Comparison of ENCODE assay signal across 26 cellular contexts in the genomic region with DNA sequence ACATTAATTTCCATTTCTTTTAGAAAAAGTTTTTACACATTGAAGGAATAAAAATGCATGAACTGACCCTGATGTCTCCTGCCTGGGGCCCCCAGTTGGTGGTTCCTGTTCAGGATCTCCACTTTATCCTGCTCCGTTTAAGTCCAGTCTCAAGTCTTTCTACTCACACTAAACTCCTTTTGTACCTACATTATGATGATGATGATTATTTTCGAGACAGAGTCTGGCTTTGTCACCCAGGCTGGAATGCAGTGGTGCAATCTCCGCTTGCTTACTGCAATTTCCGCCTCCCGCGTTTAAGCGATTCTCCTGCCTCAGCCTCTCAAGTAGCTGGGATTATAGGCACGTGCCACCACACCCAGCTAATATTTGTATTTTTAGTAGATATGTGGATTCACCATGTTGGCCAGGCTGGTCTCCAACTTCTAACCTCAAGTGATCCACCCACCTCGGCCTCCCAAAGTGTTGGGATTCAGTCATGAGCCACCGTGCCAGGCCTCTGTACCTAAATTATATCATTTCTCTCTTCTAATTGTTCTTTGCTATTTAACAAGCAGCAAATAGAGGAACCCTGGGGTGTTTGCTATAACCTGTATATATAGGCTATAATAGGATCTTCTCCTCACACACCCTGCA. TPM values are rescaled to one million over a fixed set of nuclear protein-coding genes. Genes with fewer than 3 reads are reported as not detected.
DNase-seq lines count a peak whose midpoint lies in the region; ATAC-seq, FAIRE-seq and TF ChIP-seq lines count a peak whose summit lies in the region.
"Had no signal": no experiment of that assay in that cellular context is flagged by ENCODE, and none has a peak within 500 bp of the region (broad histone marks: within the 10 kb centered on the region; RNA-seq: fewer than 3 reads in every experiment).

No MANE protein-coding gene starts in this region.

- no peaks in the 10 kb centered on the region for H3K27me3 ChIP-seq in IMR-90 (ENCODE audit: control insufficient read depth, insufficient read depth, low read length)
- no peaks in the 10 kb centered on the region for H3K27me3 ChIP-seq in bronchial epithelial cell (ENCODE audit: control insufficient read depth, insufficient read depth, low read length)
- H3K27me3 ChIP-seq in trophoblast cell (ENCODE audit: insufficient read depth, low read length): no peaks in the 10 kb centered on the region
- no peaks in the 10 kb centered on the region for H3K27me3 ChIP-seq in PC-3 (ENCODE audit: low read length)
- H3K27me3 ChIP-seq: dorsolateral prefrontal cortex, gastrocnemius medialis had no signal

- WGBS in IMR-90 (ENCODE audit: extremely low coverage in 2 of 2, insufficient read length in 1 of 2), 2 experiments: no CpG with 5 or more reads among the region's 10 CpGs
- no CpG with 5 or more reads among the region's 10 CpGs for WGBS in trophoblast cell (ENCODE audit: extremely low coverage, insufficient coverage, insufficient read length)

- no peak overlapping the region for H3K4me3 Mint-ChIP-seq in CD14-positive monocyte
- H3K4me3 Mint-ChIP-seq in activated CD4-positive, alpha-beta T cell treated with anti-CD3 and anti-CD28 coated beads, Interleukin-2, amount 10 ng/mL, durations not matched to agents 24 days and 14 days: no peak overlapping the region
- H3K4me3 Mint-ChIP-seq: activated CD4-positive, alpha-beta T cell treated with anti-CD3 and anti-CD28 coated beads, Interleukin-2, amount 10 ng/mL, durations not matched to agents 7 days and 5 days had no signal

- H2AFZ ChIP-seq in IMR-90 (replicated peaks; ENCODE audit: low read length, poor library complexity) (peak overlapping the region; percentile 32), trophoblast cell (ENCODE audit: insufficient read depth, low read length, poor library complexity) (no peak overlapping the region), PC-3 (ENCODE audit: low read length) (no peak overlapping the region)

- H4K91ac ChIP-seq in IMR-90 (ENCODE audit: insufficient read depth, low read depth, low read length): no peak overlapping the region
- no peak overlapping the region for H4K91ac ChIP-seq in trophoblast cell (ENCODE audit: low read depth, low read length)

- no peak overlapping the region for H2BK20ac ChIP-seq in IMR-90 (ENCODE audit: low read depth, low read length)

- no peak overlapping the region for H3K18ac ChIP-seq in IMR-90 (ENCODE audit: low read depth, low read length)
- no peak overlapping the region for H3K18ac ChIP-seq in trophoblast cell (ENCODE audit: low read length)

- H2BK12ac ChIP-seq in trophoblast cell (ENCODE audit: low read length): no peak overlapping the region

- H2BK15ac ChIP-seq in IMR-90 (ENCODE audit: low read depth, low read length): no peak overlapping the region

- H3K4me2 ChIP-seq in IMR-90 (ENCODE audit: low read depth, low read length) (no peak overlapping the region), trophoblast cell (ENCODE audit: low read length) (no peak overlapping the region), PC-3 (ENCODE audit: low read length) (no peak overlapping the region)

- H3K14ac ChIP-seq in IMR-90 (replicated peaks; ENCODE audit: low read depth, low read length) (no peak overlapping the region), trophoblast cell (ENCODE audit: low read length) (no peak overlapping the region)

- peak overlapping the region in 6 of 7 donors; percentile 23 to 62 (median 34) for H3K27ac Mint-ChIP-seq in CD14-positive monocyte
- H3K27ac Mint-ChIP-seq in activated CD4-positive, alpha-beta T cell treated with anti-CD3 and anti-CD28 coated beads, Interleukin-2, amount 10 ng/mL, durations not matched to agents 24 days and 14 days: no peak overlapping the region

- no peaks in the 10 kb centered on the region for H3F3A ChIP-seq in PC-3 (ENCODE audit: low read length, unreplicated experiment)

- no peak overlapping the region for H3K56ac ChIP-seq in IMR-90 (ENCODE audit: extremely low read depth, insufficient read depth, low read length)

- no TSS peak for BruUV-seq in IMR-90 (replicated peaks; lab: Mats Ljungman, UMichigan)
- no TSS peak for BruUV-seq in PC-3 (replicated peaks; lab: Mats Ljungman, UMichigan)

- H2BK5ac ChIP-seq in IMR-90 (ENCODE audit: low read depth, low read length, poor library complexity, severe bottlenecking) (no peak overlapping the region), trophoblast cell (ENCODE audit: low read depth, low read length, poor library complexity) (no peak overlapping the region)

- H3K79me2 ChIP-seq in trophoblast cell (ENCODE audit: control insufficient read depth, insufficient read depth, low read length, poor library complexity): peaks cover 13% of the 10 kb centered on the region
- H3K79me2 ChIP-seq in PC-3 (ENCODE audit: low read length): peaks cover 25% of the 10 kb centered on the region

- H3K36me3 Mint-ChIP-seq in CD14-positive monocyte: peaks cover 2 to 4% of the 10 kb centered on the region in 2 donors
- H3K36me3 Mint-ChIP-seq in activated CD4-positive, alpha-beta T cell treated with anti-CD3 and anti-CD28 coated beads, Interleukin-2, amount 10 ng/mL, durations not matched to agents 24 days and 14 days (ENCODE audit: low read depth): peaks cover 9% of the 10 kb centered on the region

- in situ Hi-C loops in IMR-90 (cut with MboI; ENCODE audit: low sequenced_read_pairs): no loop called here

- no peaks in the 10 kb centered on the region for H3K9me1 ChIP-seq in IMR-90 (ENCODE audit: insufficient read depth, low read length)

- H3K27ac ChIP-seq in IMR-90 (ENCODE audit: insufficient read depth, low read length): no peak overlapping the region
- H3K27ac ChIP-seq in trophoblast cell (ENCODE audit: low read depth, low read length): no peak overlapping the region
- H3K27ac ChIP-seq in PC-3 (ENCODE audit: low read length): no peak overlapping the region
- H3K27ac ChIP-seq: dorsolateral prefrontal cortex, gastrocnemius medialis, lower lobe of right lung had no signal

- TF ChIP-seq RAD21 in IMR-90 (IDR thresholded peaks at IDR 0.05; ENCODE audit: low read length): no peak

- H3K4ac ChIP-seq in IMR-90 (ENCODE audit: low read depth, low read length) (no peak overlapping the region), trophoblast cell (ENCODE audit: low read depth, low read length) (no peak overlapping the region)

- no peak overlapping the region for H4K12ac ChIP-seq in trophoblast cell (ENCODE audit: low read depth, low read length)

- H3K79me1 ChIP-seq in IMR-90 (ENCODE audit: low read depth in 1 of 2, low read length in 2 of 2): peaks cover 0 to 14% of the 10 kb centered on the region in 2 experiments; a peak in 1 of 4 replicates
- H3K79me1 ChIP-seq in trophoblast cell (ENCODE audit: low read length): peaks cover 10% of the 10 kb centered on the region

- dilution Hi-C loops in IMR-90 (cut with HindIII; ENCODE audit: low sequenced_read_pairs, unreplicated experiment): no loop called here

- H3K36me3 ChIP-seq in IMR-90 (ENCODE audit: control insufficient read depth, insufficient read depth, low read length): no peaks in the 10 kb centered on the region
- H3K36me3 ChIP-seq in bronchial epithelial cell (ENCODE audit: control insufficient read depth, insufficient read depth, low read length): no peaks in the 10 kb centered on the region
- no peaks in the 10 kb centered on the region for H3K36me3 ChIP-seq in trophoblast cell (ENCODE audit: control insufficient read depth in 1 of 2, insufficient read depth in 2 of 2, low read length in 2 of 2)
- no peaks in the 10 kb centered on the region for H3K36me3 ChIP-seq in PC-3 (ENCODE audit: low read depth, low read length)
- H3K36me3 ChIP-seq: gastrocnemius medialis, lower lobe of right lung had no signal

- H4K8ac ChIP-seq in IMR-90 (ENCODE audit: low read depth in 2 of 2, low read length in 2 of 2) (no peak overlapping the region), trophoblast cell (ENCODE audit: low read depth, low read length) (no peak overlapping the region)

- H4K20me1 ChIP-seq in IMR-90 (ENCODE audit: insufficient read depth, low read length): peaks cover 22% of the 10 kb centered on the region
- peaks cover 10% of the 10 kb centered on the region; the same call in 1 of the 2 replicates for H4K20me1 ChIP-seq in PC-3 (ENCODE audit: low read length)

- no peak overlapping the region for H3K9ac ChIP-seq in IMR-90 (ENCODE audit: low read depth, low read length)
- H3K9ac ChIP-seq in trophoblast cell (ENCODE audit: low read length): no peak overlapping the region
- no peak overlapping the region for H3K9ac ChIP-seq in PC-3 (ENCODE audit: low read length)

- TF ChIP-seq CTCF in CD14-positive monocyte (IDR thresholded peaks at IDR 0.05) (no peak), IMR-90 (conservative IDR thresholded peaks at IDR 0.05; ENCODE audit: low read depth, low read length) (no peak), bronchial epithelial cell (IDR thresholded peaks at IDR 0.05; ENCODE audit: insufficient read depth, low read length, severe bottlenecking) (no peak), PC-3 (conservative IDR thresholded peaks at IDR 0.05; ENCODE audit: low read depth, low read length) (no peak)

- H3K4me1 ChIP-seq in IMR-90 (ENCODE audit: control insufficient read depth, insufficient read depth, low read length) (peaks cover 3% of the 10 kb centered on the region; the same call in 1 of the 2 replicates), trophoblast cell (ENCODE audit: control insufficient read depth in 1 of 2, insufficient read depth in 2 of 2, low read length in 2 of 2) (peaks cover 2 to 4% of the 10 kb centered on the region in 2 experiments), PC-3 (ENCODE audit: insufficient read depth, low read length) (peaks cover 5% of the 10 kb centered on the region; the same call in 1 of the 2 replicates)

- H3K9me3 ChIP-seq in IMR-90 (ENCODE audit: control insufficient read depth, insufficient read depth, low read length) (no peaks in the 10 kb centered on the region), trophoblast cell (ENCODE audit: insufficient read depth, low read depth, low read length) (no peaks in the 10 kb centered on the region), PC-3 (ENCODE audit: low read length) (no peaks in the 10 kb centered on the region)
- H3K9me3 ChIP-seq: gastrocnemius medialis, lower lobe of right lung had no signal

- no peak overlapping the region for H3K4me3 ChIP-seq in IMR-90 (ENCODE audit: insufficient read depth, low read depth, low read length)
- H3K4me3 ChIP-seq in bronchial epithelial cell (ENCODE audit: low read depth, low read length): no peak overlapping the region
- H3K4me3 ChIP-seq in trophoblast cell (ENCODE audit: low read depth, low read length): no peak overlapping the region
- no peak overlapping the region for H3K4me3 ChIP-seq in PC-3 (ENCODE audit: low read length)
- H3K4me3 ChIP-seq: dorsolateral prefrontal cortex, gastrocnemius medialis, lower lobe of right lung had no signal

- H2BK120ac ChIP-seq in IMR-90 (ENCODE audit: low read depth, low read length) (no peak overlapping the region), trophoblast cell (ENCODE audit: insufficient read depth, low read length, poor library complexity) (no peak overlapping the region)

- no peak for DNase-seq in CD14-positive monocyte (ENCODE audit: low spot score)
- no peak for DNase-seq in IMR-90
- peak; percentile 55 for DNase-seq in bronchial epithelial cell (ENCODE audit: low read depth)
- DNase-seq in trophoblast cell: peak; percentile 88 to 90
- DNase-seq in activated CD8-positive, alpha-beta memory T cell treated with anti-CD3 and anti-CD28 coated beads, Interleukin-2, amount 50 U/mL, for 48 hours: no peak
- no peak for DNase-seq in activated CD4-positive, alpha-beta T cell treated with anti-CD3 and anti-CD28 coated beads, Interleukin-2, amount 10 ng/mL, durations not matched to agents 24 days and 14 days
- DNase-seq in PC-3: no peak
- DNase-seq: activated CD4-positive, alpha-beta T cell treated with anti-CD3 and anti-CD28 coated beads, Interleukin-2, amount 10 ng/mL, durations not matched to agents 7 days and 5 days; activated gamma-delta T cell; amniotic stem cell; caudate nucleus; CD4-positive, alpha-beta memory T cell; dorsolateral prefrontal cortex; gastrocnemius medialis; hypothalamus; islet precursor cell; KBM-7; lower lobe of right lung; NCI-H187 treated with DMSO at 0.1 percent for 48 hours; NCI-H510A; nucleus accumbens; stimulated activated CD8-positive, alpha-beta memory T cell treated with anti-CD3 and anti-CD28 coated beads, Interleukin-4, amount 100 ng/mL, for 48 hours; substantia nigra had no signal

- H3K23ac ChIP-seq in IMR-90 (ENCODE audit: low read depth, low read length) (no peak overlapping the region), trophoblast cell (ENCODE audit: low read length) (no peak overlapping the region)

- intact Hi-C loops in CD14-positive monocyte (cut with micrococcal nuclease) (loop anchor here in 1 of 2 donors (5.0 kb wide), 1 partner anchor 35 kb away; no protein-coding TSS in a partner anchor), IMR-90 (cut with micrococcal nuclease) (no loop called here), PC-3 (cut with micrococcal nuclease) (no loop called here)
- intact Hi-C loops in activated CD4-positive, alpha-beta T cell treated with anti-CD3 and anti-CD28 coated beads, Interleukin-2, amount 10 ng/mL, durations not matched to agents 24 days and 14 days (cut with micrococcal nuclease): no loop called here

- no peak for FAIRE-seq in bronchial epithelial cell (lab: Jason Lieb, UNC)
- FAIRE-seq: GM12891, GM19239, H1 had no signal

- H3K9me3 Mint-ChIP-seq in CD14-positive monocyte: peaks cover 0 to 8% (median 2%) of the 10 kb centered on the region in 7 donors
- H3K9me3 Mint-ChIP-seq in activated CD4-positive, alpha-beta T cell treated with anti-CD3 and anti-CD28 coated beads, Interleukin-2, amount 10 ng/mL, durations not matched to agents 24 days and 14 days: no peaks in the 10 kb centered on the region
- H3K9me3 Mint-ChIP-seq: activated CD4-positive, alpha-beta T cell treated with anti-CD3 and anti-CD28 coated beads, Interleukin-2, amount 10 ng/mL, durations not matched to agents 7 days and 5 days had no signal

- H3K4me1 Mint-ChIP-seq in CD14-positive monocyte: peaks cover 19% of the 10 kb centered on the region
- peaks cover 11% of the 10 kb centered on the region for H3K4me1 Mint-ChIP-seq in activated CD4-positive, alpha-beta T cell treated with anti-CD3 and anti-CD28 coated beads, Interleukin-2, amount 10 ng/mL, durations not matched to agents 24 days and 14 days

- no peaks in the 10 kb centered on the region for H3K9me2 ChIP-seq in PC-3 (replicated peaks; ENCODE audit: low read length)

- POLR2A ChIA-PET in IMR-90 (lab: Charles Lee; ENCODE audit: unreplicated experiment): no interaction called here
- POLR2A ChIA-PET in PC-3 (lab: Charles Lee; ENCODE audit: unreplicated experiment): no interaction called here

- no peak for TF ChIP-seq POLR2A in IMR-90 (IDR thresholded peaks at IDR 0.05; ENCODE audit: low read depth, low read length)

- no peak overlapping the region for H4K5ac ChIP-seq in IMR-90 (ENCODE audit: low read depth, low read length)

- H2AK5ac ChIP-seq in IMR-90 (ENCODE audit: low read depth, low read length) (no peak overlapping the region), trophoblast cell (ENCODE audit: low read length) (no peak overlapping the region)

- no peak overlapping the region for H2AK9ac ChIP-seq in IMR-90 (replicated peaks; ENCODE audit: low read depth, low read length, poor library complexity)

- CTCF ChIA-PET in IMR-90 (lab: Yijun Ruan, JAX): no interaction called here
- CTCF ChIA-PET in PC-3 (lab: Charles Lee): no interaction called here

- no peak for ATAC-seq in IMR-90 (ENCODE audit: low read depth)
- ATAC-seq in PC-3: no peak
- ATAC-seq: gastrocnemius medialis, lower lobe of right lung had no signal

- peaks cover 0 to 2% (median 0%) of the 10 kb centered on the region in 3 donors for H3K27me3 Mint-ChIP-seq in CD14-positive monocyte (ENCODE audit: low read depth in 3 of 3)
- H3K27me3 Mint-ChIP-seq in activated CD4-positive, alpha-beta T cell treated with anti-CD3 and anti-CD28 coated beads, Interleukin-2, amount 10 ng/mL, durations not matched to agents 24 days and 14 days: no peaks in the 10 kb centered on the region
- H3K27me3 Mint-ChIP-seq: CD4-positive, alpha-beta memory T cell had no signal

RNA-seq across cellular contexts. Expression of a gene that starts 2.2 kb away (rescaled TPM):
- polyA plus RNA-seq in CD14-positive monocyte (1 to 10 TPM; 3.5 to 4.7 TPM), IMR-90 (2012; rRNA removed) (20.0 and 23.9 TPM in 2 replicates)
- total RNA-seq in IMR-90 (2012; rRNA removed) (12.5 and 16.1 TPM in 2 replicates), bronchial epithelial cell (38.8 and 44.0 TPM in 2 replicates), PC-3 (2014; rRNA removed) (60.5 and 71.0 TPM in 2 replicates)
- 9.7 and 19.5 TPM in 2 replicates for polyA plus RNA-seq in IMR-90 (2012; cell fraction: cytosol; rRNA removed)
- polyA plus RNA-seq in IMR-90 (2012; cell fraction: nucleus; rRNA removed; ENCODE audit: low replicate concordance): 27.6 and 27.9 TPM in 2 replicates
- 68.4 and 69.0 TPM in 2 replicates for polyA plus RNA-seq in trophoblast cell (2013)
- total RNA-seq in activated CD4-positive, alpha-beta T cell treated with anti-CD3 and anti-CD28 coated beads, Interleukin-2, amount 10 ng/mL, durations not matched to agents 24 days and 14 days: 92.6 and 97.4 TPM in 2 replicates

RNA-seq across cellular contexts. Expression of a gene that starts 58.8 kb away (rescaled TPM):
- polyA plus RNA-seq in CD14-positive monocyte (100 to 1,000 TPM; 100 to 101 TPM), IMR-90 (2012; rRNA removed) (88.8 and 94.8 TPM in 2 replicates)
- total RNA-seq in IMR-90 (2012; rRNA removed) (70.8 and 83.7 TPM in 2 replicates), bronchial epithelial cell (40.0 and 40.1 TPM in 2 replicates), PC-3 (2014; rRNA removed) (59.5 and 64.6 TPM in 2 replicates)
- 72.3 and 101 TPM in 2 replicates for polyA plus RNA-seq in IMR-90 (2012; cell fraction: cytosol; rRNA removed)
- 89.0 and 135 TPM in 2 replicates for polyA plus RNA-seq in IMR-90 (2012; cell fraction: nucleus; rRNA removed; ENCODE audit: low replicate concordance)
- polyA plus RNA-seq in trophoblast cell (2013): 70.2 and 74.2 TPM in 2 replicates
- total RNA-seq in activated CD4-positive, alpha-beta T cell treated with anti-CD3 and anti-CD28 coated beads, Interleukin-2, amount 10 ng/mL, durations not matched to agents 24 days and 14 days: 99.7 and 101 TPM in 2 replicates

Comparison
In these comparisons a context has a peak if more than half of its experiments do, and no peak if none do; other contexts are left out.
1. DNase-seq: peak in bronchial epithelial cell (single experiment) and trophoblast cell (2 of 2); none in CD14-positive monocyte (single experiment), IMR-90 (single experiment), activated CD8-positive, alpha-beta memory T cell treated with anti-CD3 and anti-CD28 coated beads, Interleukin-2, amount 50 U/mL, for 48 hours (single experiment), activated CD4-positive, alpha-beta T cell treated with anti-CD3 and anti-CD28 coated beads, Interleukin-2, amount 10 ng/mL, durations not matched to agents 24 days and 14 days (single experiment) and PC-3 (single experiment).